In genomic region chr3:101519685-101520365, GRCh38 we compare ENCODE assay signal across 16 cellular contexts. TPM values are rescaled to one million over a fixed set of nuclear protein-coding genes. Genes with fewer than 3 reads are reported as not detected.
A peak's percentile ranks its signal among the peaks of the same experiment; 100 is the strongest.
DNase-seq lines count a peak whose midpoint lies in the region; ATAC-seq, FAIRE-seq and TF ChIP-seq lines count a peak whose summit lies in the region.
"Had no signal": no experiment of that assay in that cellular context is flagged by ENCODE, and none has a peak within 500 bp of the region (broad histone marks: within the 10 kb centered on the region; RNA-seq: fewer than 3 reads in every experiment).

No MANE protein-coding gene starts in this region.

- H3K27me3 ChIP-seq in endothelial cell of umbilical vein (ENCODE audit: control insufficient read depth in 2 of 2, insufficient read depth in 2 of 2, low read length in 2 of 2) (no peaks in the 10 kb centered on the region), small intestine (ENCODE audit: control insufficient read depth in 2 of 2, insufficient read depth in 2 of 2, low read length in 2 of 2) (no peaks in the 10 kb centered on the region), gastroesophageal sphincter (peaks cover 23% of the 10 kb centered on the region)
- H3K27me3 ChIP-seq: SJCRH30, uterus had no signal

- dilution Hi-C loops in endothelial cell of umbilical vein (cut with MboI; ENCODE audit: extremely low pct_ligation_motif_present, low sequenced_read_pairs): no loop called here

- no peaks in the 10 kb centered on the region for H3K9me2 ChIP-seq in OCI-LY7 (ENCODE audit: insufficient read depth, low read length)

- peaks cover 0 to 2% of the 10 kb centered on the region in 2 donors for H3K9me3 Mint-ChIP-seq in activated T-cell treated with anti-CD3 and anti-CD28 coated beads, Interleukin-2, amount 50 U/mL, for 72 hours

- TF ChIP-seq CTCF in OCI-LY7 (conservative IDR thresholded peaks at IDR 0.05; ENCODE audit: low read length) (no peak), endothelial cell of umbilical vein (IDR thresholded peaks at IDR 0.05; ENCODE audit: extremely low read depth in 1 of 2, insufficient read depth in 1 of 2, low read depth in 1 of 2, low read length in 2 of 2) (no peak), foreskin fibroblast (IDR thresholded peaks at IDR 0.05; ENCODE audit: low read depth, low read length) (no peak), gastroesophageal sphincter (IDR thresholded peaks at IDR 0.05) (no peak)

- H3K79me2 ChIP-seq in OCI-LY7 (ENCODE audit: insufficient read depth, low read depth, low read length) (no peaks in the 10 kb centered on the region), endothelial cell of umbilical vein (ENCODE audit: control insufficient read depth, insufficient read depth, low read length) (no peaks in the 10 kb centered on the region)

- H2AFZ ChIP-seq in OCI-LY7 (ENCODE audit: low read length) (peak overlapping the region; percentile 74; the same call in 1 of the 2 replicates), endothelial cell of umbilical vein (ENCODE audit: low read depth, low read length) (no peak overlapping the region)

- CTCF ChIA-PET in OCI-LY7 (lab: Charles Lee; ENCODE audit: unreplicated experiment) (no interaction called here), endothelial cell of umbilical vein (lab: Charles Lee) (interaction anchor here (1.9 kb wide), 1 partner anchor 10 kb away, joined by 7 read pairs; no protein-coding TSS in a partner anchor)

- H4K20me1 ChIP-seq in OCI-LY7 (ENCODE audit: insufficient read depth, low read length) (no peaks in the 10 kb centered on the region), endothelial cell of umbilical vein (replicated peaks; ENCODE audit: control insufficient read depth, extremely low read depth, insufficient read depth, low read length) (no peaks in the 10 kb centered on the region)

- H3K4me3 ChIP-seq in OCI-LY7 (ENCODE audit: low read depth, low read length, poor library complexity, severe bottlenecking): no peak overlapping the region
- no peak overlapping the region for H3K4me3 ChIP-seq in endothelial cell of umbilical vein (replicated peaks in 1 of 3; ENCODE audit: insufficient read depth in 1 of 3, low read depth in 1 of 3, low read length in 3 of 3)
- H3K4me3 ChIP-seq in small intestine (ENCODE audit: low read depth in 1 of 2, low read length in 2 of 2): no peak overlapping the region
- no peak overlapping the region for H3K4me3 ChIP-seq in foreskin fibroblast (ENCODE audit: low read depth in 1 of 2, low read length in 2 of 2)
- H3K4me3 ChIP-seq in gastroesophageal sphincter: no peak overlapping the region
- H3K4me3 ChIP-seq: SJCRH30, uterus had no signal

- peak overlapping the region; percentile 52 for H3K27ac Mint-ChIP-seq in activated T-cell treated with anti-CD3 and anti-CD28 coated beads, Interleukin-2, amount 50 U/mL, for 72 hours

- no peaks in the 10 kb centered on the region for H3K27me3 Mint-ChIP-seq in activated T-cell treated with anti-CD3 and anti-CD28 coated beads, Interleukin-2, amount 50 U/mL, for 72 hours (ENCODE audit: low read depth)

- BruUV-seq in OCI-LY7 (replicated peaks; lab: Mats Ljungman, UMichigan) (no TSS peak), endothelial cell of umbilical vein (replicated peaks; lab: Mats Ljungman, UMichigan) (no TSS peak)

- no peak overlapping the region for H3K27ac ChIP-seq in OCI-LY7 (ENCODE audit: low read depth, low read length, poor library complexity, severe bottlenecking)
- H3K27ac ChIP-seq in endothelial cell of umbilical vein (ENCODE audit: insufficient read depth, low read depth, low read length): peak overlapping the region; percentile 96
- H3K27ac ChIP-seq in small intestine (ENCODE audit: low read depth in 1 of 2, low read length in 1 of 2): no peak overlapping the region
- H3K27ac ChIP-seq in gastroesophageal sphincter: no peak overlapping the region
- H3K27ac ChIP-seq: SJCRH30, uterus had no signal

- POLR2A ChIA-PET in OCI-LY7 (lab: Charles Lee): interaction anchor here (0.9 to 1.8 kb wide), 4 partner anchors 10 to 161 kb away, joined by 3 to 5 read pairs (median 4); partner anchors contain the start of gene PCNP
- POLR2A ChIA-PET in endothelial cell of umbilical vein (lab: Charles Lee): interaction anchor here (1.6 kb wide), 1 partner anchor 42 kb away, joined by 4 read pairs; the partner anchor contains the start of gene TRMT10C

- intact Hi-C loops in OCI-LY7 (cut with micrococcal nuclease; ENCODE audit: unreplicated experiment) (no loop called here), endothelial cell of umbilical vein (cut with micrococcal nuclease) (no loop called here)

- WGBS in small intestine, 3 donors: 38 to 66% (median 50%) methylated on average over 6 of the region's 6 CpGs
- WGBS in gastroesophageal sphincter (ENCODE audit: low coverage in 1 of 2), 2 donors: 83 to 90% methylated on average over 3 to 6 of the region's 6 CpGs

- H3K9me3 ChIP-seq in OCI-LY7 (ENCODE audit: low read length) (no peaks in the 10 kb centered on the region), endothelial cell of umbilical vein (replicated peaks; ENCODE audit: control insufficient read depth, insufficient read depth, low read length) (no peaks in the 10 kb centered on the region), small intestine (ENCODE audit: control insufficient read depth, low read depth) (no peaks in the 10 kb centered on the region), gastroesophageal sphincter (no peaks in the 10 kb centered on the region)
- H3K9me3 ChIP-seq: SJCRH30, uterus had no signal

- no peak overlapping the region for H3K4me2 ChIP-seq in OCI-LY7 (ENCODE audit: low read length)
- H3K4me2 ChIP-seq in endothelial cell of umbilical vein (ENCODE audit: insufficient read depth, low read length): no peak overlapping the region

- no peaks in the 10 kb centered on the region for H3K36me3 ChIP-seq in OCI-LY7 (ENCODE audit: insufficient read depth, low read length)
- H3K36me3 ChIP-seq in endothelial cell of umbilical vein (ENCODE audit: control insufficient read depth in 2 of 2, extremely low read depth in 1 of 2, insufficient read depth in 2 of 2, low read length in 2 of 2): no peaks in the 10 kb centered on the region
- no peaks in the 10 kb centered on the region for H3K36me3 ChIP-seq in small intestine (ENCODE audit: control insufficient read depth in 2 of 2, insufficient read depth in 2 of 2, low read length in 2 of 2)
- no peaks in the 10 kb centered on the region for H3K36me3 ChIP-seq in gastroesophageal sphincter
- H3K36me3 ChIP-seq: SJCRH30, uterus had no signal

- peak overlapping the region; percentile 81 to 85 for H3K4me3 Mint-ChIP-seq in activated T-cell treated with anti-CD3 and anti-CD28 coated beads, Interleukin-2, amount 50 U/mL, for 72 hours

- ATAC-seq in activated T-cell treated with anti-CD3 and anti-CD28 coated beads, Interleukin-2, amount 50 U/mL, for 72 hours (replicated peaks in 1 of 2): no peak
- no peak for ATAC-seq in gastroesophageal sphincter

- FAIRE-seq in endothelial cell of umbilical vein (lab: Jason Lieb, UNC): no peak
- no peak for FAIRE-seq in small intestine (lab: Jason Lieb, UNC)

- no peak for DNase-seq in activated T-cell treated with anti-CD3 and anti-CD28 coated beads, Interleukin-2, amount 50 U/mL, for 72 hours
- DNase-seq in activated T-cell treated with anti-CD3 and anti-CD28 coated beads for 4 hours: no peak
- DNase-seq in OCI-LY7 (ENCODE audit: low spot score): no peak
- DNase-seq in endothelial cell of umbilical vein (ENCODE audit: low read depth, low spot score): no peak
- DNase-seq in small intestine: peak; percentile 33
- no peak for DNase-seq in foreskin fibroblast
- no peak for DNase-seq in activated gamma-delta T cell treated with Interleukin-2 at 50 U/mL for 16 hours
- DNase-seq: activated CD8-positive, alpha-beta memory T cell treated with anti-CD3 and anti-CD28 coated beads, Interleukin-2, amount 50 U/mL, for 48 hours; aorta; dermis blood vessel endothelial cell; mesenchymal stem cell; occipital lobe; SJCRH30; stimulated activated naive CD4-positive, alpha-beta T cell; uterus had no signal

- H3K36me3 Mint-ChIP-seq in activated T-cell treated with anti-CD3 and anti-CD28 coated beads, Interleukin-2, amount 50 U/mL, for 72 hours (ENCODE audit: insufficient read depth in 2 of 2): peaks cover 0 to 1% of the 10 kb centered on the region in 2 donors

- H3K9ac ChIP-seq in endothelial cell of umbilical vein (replicated peaks; ENCODE audit: extremely low read depth, insufficient read depth, low read length): no peak overlapping the region

- peaks cover 17% of the 10 kb centered on the region for H3K4me1 ChIP-seq in OCI-LY7 (ENCODE audit: insufficient read depth, low read length, poor library complexity, severe bottlenecking)
- H3K4me1 ChIP-seq in endothelial cell of umbilical vein (ENCODE audit: control insufficient read depth, extremely low read depth, insufficient read depth, low read length): peaks cover 37% of the 10 kb centered on the region
- no peaks in the 10 kb centered on the region for H3K4me1 ChIP-seq in small intestine (ENCODE audit: control insufficient read depth in 2 of 2, insufficient read depth in 1 of 2, low read depth in 1 of 2, low read length in 1 of 2)
- no peaks in the 10 kb centered on the region for H3K4me1 ChIP-seq in gastroesophageal sphincter
- H3K4me1 ChIP-seq: SJCRH30, uterus had no signal

- no peak for TF ChIP-seq EP300 in gastroesophageal sphincter (IDR thresholded peaks at IDR 0.05)

- H3K9me1 ChIP-seq in endothelial cell of umbilical vein (replicated peaks; ENCODE audit: control insufficient read depth, extremely low read depth, insufficient read depth, low read length): no peaks in the 10 kb centered on the region

- TF ChIP-seq POLR2A in endothelial cell of umbilical vein (IDR thresholded peaks at IDR 0.05; ENCODE audit: low read depth, low read length) (no peak), gastroesophageal sphincter (IDR thresholded peaks at IDR 0.05) (no peak)

- H3K4me1 Mint-ChIP-seq in activated T-cell treated with anti-CD3 and anti-CD28 coated beads, Interleukin-2, amount 50 U/mL, for 72 hours (ENCODE audit: low read depth): peaks cover 61% of the 10 kb centered on the region

RNA-seq across cellular contexts. Expression of gene SENP7, which starts 6.8 kb away (rescaled TPM):
- total RNA-seq in activated T-cell treated with anti-CD3 and anti-CD28 coated beads, Interleukin-2, amount 50 U/mL, for 72 hours: 10 to 100 TPM; 26.9 to 27.1 TPM
- total RNA-seq in OCI-LY7 (2014; rRNA removed; shearing (Covaris generic)): 13.6 and 17.7 TPM in 2 replicates
- total RNA-seq in OCI-LY7 (2022) (18.0 and 19.5 TPM in 2 replicates), endothelial cell of umbilical vein (18.7 and 20.2 TPM in 2 replicates), gastroesophageal sphincter (10 to 100 TPM; 14.8 to 41.4 (median 23.0) TPM)
- polyA plus RNA-seq in endothelial cell of umbilical vein (4.5 and 5.1 TPM in 2 replicates), small intestine (1 to 10 TPM; 3.0 to 4.1 (median 4.0) TPM)
- polyA plus RNA-seq in endothelial cell of umbilical vein (2011; cell fraction: cytosol; rRNA removed): 4.1 and 4.8 TPM in 2 replicates
- polyA plus RNA-seq in endothelial cell of umbilical vein (2011; cell fraction: nucleus; rRNA removed): 57.7 and 74.4 TPM in 2 replicates
- 7.6 and 8.1 TPM in 2 replicates for polyA plus RNA-seq in endothelial cell of umbilical vein (2012)
- 17.7 and 17.8 TPM in 2 replicates for polyA minus RNA-seq in endothelial cell of umbilical vein
- polyA minus RNA-seq in endothelial cell of umbilical vein (2011; cell fraction: cytosol; rRNA and poly(A)+ RNA removed): 2.0 TPM
- 86.0 and 117 TPM in 2 replicates for polyA minus RNA-seq in endothelial cell of umbilical vein (2011; cell fraction: nucleus; rRNA and poly(A)+ RNA removed)

RNA-seq across cellular contexts. Expression of gene TRMT10C, which starts 41.8 kb away (rescaled TPM):
- total RNA-seq in activated T-cell treated with anti-CD3 and anti-CD28 coated beads, Interleukin-2, amount 50 U/mL, for 72 hours: 10 to 100 TPM; 19.3 to 22.0 TPM
- total RNA-seq in OCI-LY7 (2014; rRNA removed; shearing (Covaris generic)): 23.6 and 26.5 TPM in 2 replicates
- total RNA-seq in OCI-LY7 (2022) (25.6 and 29.1 TPM in 2 replicates), endothelial cell of umbilical vein (28.0 and 29.6 TPM in 2 replicates), gastroesophageal sphincter (10 to 100 TPM; 12.2 to 22.7 (median 16.8) TPM)
- polyA plus RNA-seq in endothelial cell of umbilical vein (13.8 and 16.6 TPM in 2 replicates), small intestine (10 to 100 TPM; 13.8 to 23.7 (median 15.7) TPM)
- 21.4 and 21.5 TPM in 2 replicates for polyA plus RNA-seq in endothelial cell of umbilical vein (2011; cell fraction: cytosol; rRNA removed)
- 12.0 and 12.7 TPM in 2 replicates for polyA plus RNA-seq in endothelial cell of umbilical vein (2011; cell fraction: nucleus; rRNA removed)
- 19.4 and 36.5 TPM in 2 replicates for polyA plus RNA-seq in endothelial cell of umbilical vein (2012)
- polyA minus RNA-seq in endothelial cell of umbilical vein: 11.3 and 12.0 TPM in 2 replicates
- 15.8 TPM for polyA minus RNA-seq in endothelial cell of umbilical vein (2011; cell fraction: cytosol; rRNA and poly(A)+ RNA removed)
- 10.0 and 14.1 TPM in 2 replicates for polyA minus RNA-seq in endothelial cell of umbilical vein (2011; cell fraction: nucleus; rRNA and poly(A)+ RNA removed)

RNA-seq across cellular contexts. Expression of gene PCNP, which starts 54.2 kb away (rescaled TPM):
- 100 to 1,000 TPM; 211 to 242 TPM for total RNA-seq in activated T-cell treated with anti-CD3 and anti-CD28 coated beads, Interleukin-2, amount 50 U/mL, for 72 hours
- total RNA-seq in OCI-LY7 (2014; rRNA removed; shearing (Covaris generic)): 49.2 and 63.3 TPM in 2 replicates
- total RNA-seq in OCI-LY7 (2022) (153 and 162 TPM in 2 replicates), endothelial cell of umbilical vein (137 and 155 TPM in 2 replicates), gastroesophageal sphincter (100 to 1,000 TPM; 107 to 159 (median 130) TPM)
- polyA plus RNA-seq in endothelial cell of umbilical vein (13.4 and 22.7 TPM in 2 replicates), small intestine (10 to 100 TPM; 71.1 to 80.9 (median 73.0) TPM)
- 45.2 and 47.2 TPM in 2 replicates for polyA plus RNA-seq in endothelial cell of umbilical vein (2011; cell fraction: cytosol; rRNA removed)
- 47.9 and 60.3 TPM in 2 replicates for polyA plus RNA-seq in endothelial cell of umbilical vein (2011; cell fraction: nucleus; rRNA removed)
- 74.8 and 112 TPM in 2 replicates for polyA plus RNA-seq in endothelial cell of umbilical vein (2012)
- 13.1 and 14.8 TPM in 2 replicates for polyA minus RNA-seq in endothelial cell of umbilical vein
- 29.6 TPM for polyA minus RNA-seq in endothelial cell of umbilical vein (2011; cell fraction: cytosol; rRNA and poly(A)+ RNA removed)
- 24.2 and 34.0 TPM in 2 replicates for polyA minus RNA-seq in endothelial cell of umbilical vein (2011; cell fraction: nucleus; rRNA and poly(A)+ RNA removed)
